ENCODE assay signal across 19 cellular contexts in the genomic region with DNA sequence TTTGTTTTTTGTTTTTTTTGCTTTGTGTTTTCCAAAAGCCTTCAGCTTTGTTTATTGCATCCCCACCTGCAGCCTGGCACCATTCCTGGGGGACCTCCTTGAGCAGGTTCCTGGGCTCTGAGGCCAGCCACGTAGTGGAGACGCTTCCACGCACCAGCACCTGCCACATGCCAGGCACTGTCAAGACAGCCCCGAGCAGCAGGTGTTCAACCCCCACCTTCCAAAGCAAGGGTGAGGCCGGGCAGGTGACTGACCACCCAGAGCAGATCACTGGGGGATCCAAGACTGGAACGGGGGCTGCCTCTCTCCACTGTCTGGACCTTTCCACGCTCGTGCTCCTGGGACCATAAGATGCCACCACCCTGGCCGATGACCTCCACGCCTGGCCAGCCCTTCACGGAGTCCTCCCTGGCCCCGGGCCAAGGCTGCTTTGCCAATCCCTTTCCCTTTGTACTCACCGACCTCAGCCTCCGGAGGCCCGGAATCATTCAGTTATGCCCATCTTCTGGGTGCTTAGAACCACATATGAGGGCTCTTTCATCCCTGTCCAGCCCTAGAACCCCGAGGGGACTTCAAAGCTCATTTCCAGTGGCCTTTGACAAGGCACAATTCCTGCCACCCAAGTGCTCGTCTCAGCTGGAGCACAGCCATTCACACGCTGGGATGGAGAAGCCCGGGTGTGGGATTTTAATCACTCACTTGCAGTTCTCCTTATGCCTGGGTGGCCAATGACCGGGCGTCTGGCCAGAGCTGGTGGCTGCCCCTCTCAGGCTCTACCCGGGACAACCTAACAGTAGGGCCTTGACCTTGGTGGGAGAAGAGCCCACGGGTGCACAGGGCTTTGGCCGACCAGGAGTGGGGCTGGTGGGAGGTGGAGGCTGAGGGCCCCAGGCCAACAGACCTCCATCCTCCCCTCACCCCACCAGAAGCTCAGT.
"Had no signal": no experiment of that assay in that cellular context is flagged by ENCODE, and none has a peak within 500 bp of the region (broad histone marks: within the 10 kb centered on the region; RNA-seq: fewer than 3 reads in every experiment).

No MANE protein-coding gene starts in this region.

- ATAC-seq: activated CD4-positive, alpha-beta T cell treated with anti-CD3 and anti-CD28 coated beads for 36 hours; body of pancreas; lower lobe of right lung; psoas muscle; T-helper 17 cell had no signal

- H3K9me3 ChIP-seq: body of pancreas, esophagus squamous epithelium, lower lobe of right lung, psoas muscle, stomach, testis, upper lobe of right lung had no signal

- H3K4me3 ChIP-seq: body of pancreas, coronary artery, esophagus squamous epithelium, lower lobe of right lung, psoas muscle, stomach, testis, upper lobe of right lung had no signal

- DNase-seq: activated CD4-positive, alpha-beta memory T cell treated with anti-CD3 and anti-CD28 coated beads, Interleukin-2, amount 10 ng/mL, durations not matched to agents 7 days and 5 days; activated CD4-positive, alpha-beta T cell treated with anti-CD3 and anti-CD28 coated beads for 36 hours; activated T-cell treated with anti-CD3 and anti-CD28 coated beads, Interleukin-2, amount 50 U/mL, for 24 hours; amygdala; body of pancreas; effector CD4-positive, alpha-beta T cell; esophagus squamous epithelium; glutamatergic neuron; kidney glomerular epithelial cell; lower lobe of right lung; nephron progenitor cell; psoas muscle; stimulated activated CD4-positive, alpha-beta T cell treated with anti-CD3 and anti-CD28 coated beads, Interleukin-12 subunit alpha, Interleukin-12 subunit beta, amount 100 ng/mL, for 4 hours; stimulated activated CD4-positive, alpha-beta T cell treated with anti-CD3 and anti-CD28 coated beads, Interleukin-2, amount 100 ng/mL, for 24 hours; stomach; T-helper 17 cell; testis; upper lobe of right lung had no signal

- H3K27ac ChIP-seq: coronary artery, lower lobe of right lung, psoas muscle, stomach, testis, upper lobe of right lung had no signal

- H3K36me3 ChIP-seq: esophagus squamous epithelium, lower lobe of right lung, stomach, upper lobe of right lung had no signal

- H3K27me3 ChIP-seq: body of pancreas, testis, upper lobe of right lung had no signal

- H3K4me1 ChIP-seq: body of pancreas, lower lobe of right lung, psoas muscle, stomach, testis, upper lobe of right lung had no signal
